Comparison of ENCODE assay signal across 12 cellular contexts in genomic region chr1:224769987-224770693, GRCh38.
DNase-seq lines count a peak whose midpoint lies in the region; ATAC-seq lines count a peak whose summit lies in the region.
"Had no signal": no experiment of that assay in that cellular context is flagged by ENCODE, and none has a peak within 500 bp of the region (broad histone marks: within the 10 kb centered on the region; RNA-seq: fewer than 3 reads in every experiment).

No MANE protein-coding gene starts in this region.

- H3F3A ChIP-seq in GM23248 (ENCODE audit: insufficient read depth): peaks cover 12% of the 10 kb centered on the region; the same call in 1 of the 2 replicates

- no peak overlapping the region for H3K9ac ChIP-seq in GM23248

- ATAC-seq in GM21528 (IDR thresholded peaks at IDR 0.05; ENCODE audit: low FRiP score, unreplicated experiment): no peak
- ATAC-seq: psoas muscle had no signal

- in situ Hi-C loops in ACHN (cut with HindIII; ENCODE audit: low pct_ligation_motif_present, low pct_unique_long_range_greater_than_20kb, low sequenced_read_pairs) (no loop called here), GM23248 (cut with MboI) (no loop called here)

- H3K9me3 ChIP-seq in GM23248 (ENCODE audit: low read depth): no peaks in the 10 kb centered on the region
- H3K9me3 ChIP-seq: psoas muscle, thoracic aorta had no signal

- H3K4me1 ChIP-seq in GM23248 (ENCODE audit: insufficient read depth): peaks cover 14% of the 10 kb centered on the region
- H3K4me1 ChIP-seq: psoas muscle had no signal

- no peaks in the 10 kb centered on the region for H3K9me2 ChIP-seq in GM23248 (ENCODE audit: insufficient read depth)

- no peaks in the 10 kb centered on the region for H4K20me1 ChIP-seq in GM23248 (ENCODE audit: insufficient read depth)

- WGBS in GM23248 (ENCODE audit: low coverage in 1 of 2, low lambda C conversion rate in 2 of 2, missing lambda C conversion rate in 2 of 2), 2 experiments: 8 to 9% methylated on average over 6 of the region's 6 CpGs

- H3K27ac ChIP-seq in GM23248: no peak overlapping the region
- H3K27ac ChIP-seq: psoas muscle, thoracic aorta had no signal

- H2AFZ ChIP-seq in GM23248: no peak overlapping the region

- no peaks in the 10 kb centered on the region for H3K79me2 ChIP-seq in GM23248 (ENCODE audit: insufficient read depth)

- no peak overlapping the region for H3K4me3 ChIP-seq in GM23248
- H3K4me3 ChIP-seq: psoas muscle, thoracic aorta had no signal

- H3K4me2 ChIP-seq in GM23248 (ENCODE audit: unreplicated experiment): peak overlapping the region; percentile 52

- no peaks in the 10 kb centered on the region for H3K36me3 ChIP-seq in GM23248 (ENCODE audit: low read depth)
- H3K36me3 ChIP-seq: thoracic aorta had no signal

- H3K27me3 ChIP-seq in GM23248 (replicated peaks; ENCODE audit: insufficient read depth): no peaks in the 10 kb centered on the region

- peak; percentile 50 for DNase-seq in ACHN
- DNase-seq in GM23248: peak; percentile 75
- peak; percentile 16 for DNase-seq in amniotic stem cell (lab: John Stamatoyannopoulos, UW)
- DNase-seq in iris pigment epithelial cell (ENCODE audit: low read depth): peak; percentile 49
- DNase-seq in activated T-cell treated with anti-CD3 and anti-CD28 coated beads, Interleukin-2, amount 50 U/mL, for 1 hour: no peak
- DNase-seq in ureter (ENCODE audit: low spot score): no peak
- DNase-seq in germinal center (ENCODE audit: low spot score): no peak
- DNase-seq: CD4-positive, CD25-positive, alpha-beta regulatory T cell; NCI-H524 treated with DMSO at 0.1 percent for 48 hours; psoas muscle had no signal

Comparison
In these comparisons a context has a peak if more than half of its experiments do, and no peak if none do; other contexts are left out.
1. DNase-seq: peak in ACHN (single experiment), GM23248 (single experiment), amniotic stem cell (single experiment) and iris pigment epithelial cell (single experiment); none in activated T-cell treated with anti-CD3 and anti-CD28 coated beads, Interleukin-2, amount 50 U/mL, for 1 hour (single experiment), ureter (single experiment) and germinal center (single experiment).